Comparison of ENCODE assay signal across 25 cellular contexts in the genomic region with DNA sequence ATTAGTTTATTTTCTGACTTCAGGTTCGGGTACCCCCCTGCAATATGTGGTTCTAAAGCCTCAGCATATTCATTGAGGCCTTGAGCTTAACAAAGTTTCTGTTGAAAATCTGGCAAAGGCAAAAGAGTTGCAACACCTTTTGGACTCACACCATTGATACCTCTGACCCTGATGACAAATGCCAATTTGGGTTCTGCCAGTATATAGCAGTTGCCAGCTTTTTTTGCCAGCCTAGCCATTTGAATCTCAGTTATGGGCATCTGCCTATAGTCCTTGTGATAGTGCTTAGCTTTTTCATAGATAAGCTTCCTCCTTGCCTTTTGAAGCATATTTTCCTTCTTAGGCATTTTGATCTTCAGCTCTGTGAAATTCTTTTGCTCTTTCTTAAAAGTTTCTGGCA. TPM values are rescaled to one million over a fixed set of nuclear protein-coding genes. Genes with fewer than 3 reads are reported as not detected.
"Had no signal": no experiment of that assay in that cellular context is flagged by ENCODE, and none has a peak within 500 bp of the region (broad histone marks: within the 10 kb centered on the region; RNA-seq: fewer than 3 reads in every experiment).

No MANE protein-coding gene starts in this region.

- H3K27me3 ChIP-seq: colonic mucosa, foreskin keratinocyte, neutrophil, right atrium auricular region, tibial artery, upper lobe of right lung, vagina had no signal

- H3K4me3 ChIP-seq: colonic mucosa, mucosa of descending colon, right atrium auricular region, tibial artery, upper lobe of right lung, vagina had no signal

- ATAC-seq: foreskin keratinocyte; left colon; mucosa of descending colon; naive thymus-derived CD8-positive, alpha-beta T cell; stimulated activated effector memory CD8-positive, alpha-beta T cell treated with anti-CD3 and anti-CD28 coated beads, Interleukin-12 subunit alpha, Interleukin-12 subunit beta, amount 100 ng/mL, for 72 hours; stimulated activated naive CD8-positive, alpha-beta T cell treated with anti-CD3 and anti-CD28 coated beads, Interleukin-15, Interleukin-2, amounts not matched to agents 100 U/mL and 50 U/mL, for 24 hours; upper lobe of right lung had no signal

- DNase-seq: colonic mucosa; dermis blood vessel endothelial cell; effector CD4-positive, alpha-beta T cell; endodermal cell; foreskin keratinocyte; immature natural killer cell; kidney; left colon; mucosa of descending colon; naive thymus-derived CD8-positive, alpha-beta T cell; posterior cingulate gyrus; stimulated activated CD4-positive, alpha-beta T cell treated with anti-CD3 and anti-CD28 coated beads, Interleukin-4, amount 100 ng/mL, for 1 hour; stimulated activated CD8-positive, alpha-beta memory T cell treated with anti-CD3 and anti-CD28 coated beads, Interleukin-4, amount 100 ng/mL, for 48 hours; stimulated activated naive CD8-positive, alpha-beta T cell treated with anti-CD3 and anti-CD28 coated beads, Interleukin-15, Interleukin-2, amounts not matched to agents 100 U/mL and 50 U/mL, for 24 hours; tibial artery; upper lobe of right lung had no signal

- H3K9me3 ChIP-seq: colonic mucosa, mucosa of descending colon, neutrophil, tibial artery, upper lobe of right lung had no signal

- H3K4me1 ChIP-seq: colonic mucosa, foreskin keratinocyte, right atrium auricular region, tibial artery, upper lobe of right lung, vagina had no signal

- H3K27ac ChIP-seq: colonic mucosa, foreskin keratinocyte, neutrophil, right atrium auricular region, tibial artery, upper lobe of right lung, vagina had no signal

- H3K36me3 ChIP-seq: colonic mucosa, neutrophil, right atrium auricular region, tibial artery, upper lobe of right lung, vagina had no signal

RNA-seq across cellular contexts. Expression of gene LIPJ, which starts 31.9 kb away (rescaled TPM):
- total RNA-seq: dermis blood vessel endothelial cell, endodermal cell, foreskin keratinocyte, kidney, osteocyte, upper lobe of right lung, vagina had no signal
- polyA plus RNA-seq: endothelial cell of umbilical vein; esophagus; foreskin keratinocyte; naive thymus-derived CD8-positive, alpha-beta T cell had no signal

RNA-seq across cellular contexts. Expression of gene LIPF, which starts 45.7 kb away (rescaled TPM):
- total RNA-seq: colonic mucosa; dermis blood vessel endothelial cell; endodermal cell; endothelial cell of umbilical vein; foreskin keratinocyte; kidney; left colon; lower leg skin; mucosa of descending colon; naive thymus-derived CD8-positive, alpha-beta T cell; osteocyte; right atrium auricular region; upper lobe of right lung; vagina had no signal
- polyA plus RNA-seq: endothelial cell of umbilical vein; foreskin keratinocyte; immature natural killer cell; naive thymus-derived CD8-positive, alpha-beta T cell; neural cell had no signal
